ENCODE assay signal across 1 cellular context in the genomic region with DNA sequence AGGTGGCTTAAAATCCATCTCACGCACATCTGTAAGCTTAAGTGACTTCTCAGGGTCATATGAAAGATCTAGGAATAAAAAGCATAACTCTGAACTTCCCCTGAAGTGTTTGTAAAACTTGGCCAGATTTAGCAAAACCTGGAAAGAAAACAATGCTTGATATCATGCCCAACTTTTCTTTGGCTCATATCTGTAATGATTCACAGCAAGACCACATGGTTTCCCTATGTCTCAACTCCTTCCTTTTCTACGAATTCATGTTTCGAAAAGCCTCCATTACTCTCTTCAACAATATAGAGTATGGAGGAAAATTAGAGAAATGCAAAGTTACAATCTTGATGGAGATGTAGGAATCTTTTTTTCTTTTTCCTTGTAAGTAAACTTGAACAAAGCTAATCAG.
TF ChIP-seq lines count a peak whose summit lies in the region.

No MANE protein-coding gene starts in this region.

TF ChIP-seq in GM23338, 12 proteins besides CTCF, POLR2A, EP300 and RAD21 (continued from another document):
- TF ChIP-seq, protein P1, sequence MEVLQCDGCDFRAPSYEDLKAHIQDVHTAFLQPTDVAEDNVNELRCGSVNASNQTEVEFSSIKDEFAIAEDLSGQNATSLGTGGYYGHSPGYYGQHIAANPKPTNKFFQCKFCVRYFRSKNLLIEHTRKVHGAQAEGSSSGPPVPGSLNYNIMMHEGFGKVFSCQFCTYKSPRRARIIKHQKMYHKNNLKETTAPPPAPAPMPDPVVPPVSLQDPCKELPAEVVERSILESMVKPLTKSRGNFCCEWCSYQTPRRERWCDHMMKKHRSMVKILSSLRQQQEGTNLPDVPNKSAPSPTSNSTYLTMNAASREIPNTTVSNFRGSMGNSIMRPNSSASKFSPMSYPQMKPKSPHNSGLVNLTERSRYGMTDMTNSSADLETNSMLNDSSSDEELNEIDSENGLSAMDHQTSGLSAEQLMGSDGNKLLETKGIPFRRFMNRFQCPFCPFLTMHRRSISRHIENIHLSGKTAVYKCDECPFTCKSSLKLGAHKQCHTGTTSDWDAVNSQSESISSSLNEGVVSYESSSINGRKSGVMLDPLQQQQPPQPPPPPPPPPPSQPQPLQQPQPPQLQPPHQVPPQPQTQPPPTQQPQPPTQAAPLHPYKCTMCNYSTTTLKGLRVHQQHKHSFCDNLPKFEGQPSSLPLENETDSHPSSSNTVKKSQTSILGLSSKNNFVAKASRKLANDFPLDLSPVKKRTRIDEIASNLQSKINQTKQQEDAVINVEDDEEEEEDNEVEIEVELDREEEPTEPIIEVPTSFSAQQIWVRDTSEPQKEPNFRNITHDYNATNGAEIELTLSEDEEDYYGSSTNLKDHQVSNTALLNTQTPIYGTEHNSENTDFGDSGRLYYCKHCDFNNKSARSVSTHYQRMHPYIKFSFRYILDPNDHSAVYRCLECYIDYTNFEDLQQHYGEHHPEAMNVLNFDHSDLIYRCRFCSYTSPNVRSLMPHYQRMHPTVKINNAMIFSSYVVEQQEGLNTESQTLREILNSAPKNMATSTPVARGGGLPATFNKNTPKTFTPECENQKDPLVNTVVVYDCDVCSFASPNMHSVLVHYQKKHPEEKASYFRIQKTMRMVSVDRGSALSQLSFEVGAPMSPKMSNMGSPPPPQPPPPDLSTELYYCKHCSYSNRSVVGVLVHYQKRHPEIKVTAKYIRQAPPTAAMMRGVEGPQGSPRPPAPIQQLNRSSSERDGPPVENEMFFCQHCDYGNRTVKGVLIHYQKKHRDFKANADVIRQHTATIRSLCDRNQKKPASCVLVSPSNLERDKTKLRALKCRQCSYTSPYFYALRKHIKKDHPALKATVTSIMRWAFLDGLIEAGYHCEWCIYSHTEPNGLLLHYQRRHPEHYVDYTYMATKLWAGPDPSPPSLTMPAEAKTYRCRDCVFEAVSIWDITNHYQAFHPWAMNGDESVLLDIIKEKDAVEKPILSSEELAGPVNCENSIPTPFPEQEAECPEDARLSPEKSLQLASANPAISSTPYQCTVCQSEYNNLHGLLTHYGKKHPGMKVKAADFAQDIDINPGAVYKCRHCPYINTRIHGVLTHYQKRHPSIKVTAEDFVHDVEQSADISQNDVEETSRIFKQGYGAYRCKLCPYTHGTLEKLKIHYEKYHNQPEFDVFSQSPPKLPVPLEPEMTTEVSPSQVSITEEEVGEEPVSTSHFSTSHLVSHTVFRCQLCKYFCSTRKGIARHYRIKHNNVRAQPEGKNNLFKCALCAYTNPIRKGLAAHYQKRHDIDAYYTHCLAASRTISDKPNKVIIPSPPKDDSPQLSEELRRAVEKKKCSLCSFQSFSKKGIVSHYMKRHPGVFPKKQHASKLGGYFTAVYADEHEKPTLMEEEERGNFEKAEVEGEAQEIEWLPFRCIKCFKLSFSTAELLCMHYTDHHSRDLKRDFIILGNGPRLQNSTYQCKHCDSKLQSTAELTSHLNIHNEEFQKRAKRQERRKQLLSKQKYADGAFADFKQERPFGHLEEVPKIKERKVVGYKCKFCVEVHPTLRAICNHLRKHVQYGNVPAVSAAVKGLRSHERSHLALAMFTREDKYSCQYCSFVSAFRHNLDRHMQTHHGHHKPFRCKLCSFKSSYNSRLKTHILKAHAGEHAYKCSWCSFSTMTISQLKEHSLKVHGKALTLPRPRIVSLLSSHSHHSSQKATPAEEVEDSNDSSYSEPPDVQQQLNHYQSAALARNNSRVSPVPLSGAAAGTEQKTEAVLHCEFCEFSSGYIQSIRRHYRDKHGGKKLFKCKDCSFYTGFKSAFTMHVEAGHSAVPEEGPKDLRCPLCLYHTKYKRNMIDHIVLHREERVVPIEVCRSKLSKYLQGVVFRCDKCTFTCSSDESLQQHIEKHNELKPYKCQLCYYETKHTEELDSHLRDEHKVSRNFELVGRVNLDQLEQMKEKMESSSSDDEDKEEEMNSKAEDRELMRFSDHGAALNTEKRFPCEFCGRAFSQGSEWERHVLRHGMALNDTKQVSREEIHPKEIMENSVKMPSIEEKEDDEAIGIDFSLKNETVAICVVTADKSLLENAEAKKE (CRISPR knock-in tag; IDR thresholded peaks at IDR 0.05), result no peak
- TF ChIP-seq EZH2phosphoT487 (IDR thresholded peaks at IDR 0.05; ENCODE audit: unreplicated experiment), result no peak
- no peak for TF ChIP-seq POLR2AphosphoS5 (IDR thresholded peaks at IDR 0.05; ENCODE audit: low read depth)
- no peak for TF ChIP-seq STAT1 (IDR thresholded peaks at IDR 0.05; ENCODE audit: unreplicated experiment)
- no peak for TF ChIP-seq JUNB (IDR thresholded peaks at IDR 0.05; ENCODE audit: unreplicated experiment)
- TF ChIP-seq ZNF114 (CRISPR knock-in tag; IDR thresholded peaks at IDR 0.05), result no peak
- TF ChIP-seq EZH2 (IDR thresholded peaks at IDR 0.05; ENCODE audit: low read depth, unreplicated experiment), result no peak
- TF ChIP-seq CREB1 (CRISPR knock-in tag; IDR thresholded peaks at IDR 0.05; ENCODE audit: low read depth), result no peak
- TF ChIP-seq, protein P2, sequence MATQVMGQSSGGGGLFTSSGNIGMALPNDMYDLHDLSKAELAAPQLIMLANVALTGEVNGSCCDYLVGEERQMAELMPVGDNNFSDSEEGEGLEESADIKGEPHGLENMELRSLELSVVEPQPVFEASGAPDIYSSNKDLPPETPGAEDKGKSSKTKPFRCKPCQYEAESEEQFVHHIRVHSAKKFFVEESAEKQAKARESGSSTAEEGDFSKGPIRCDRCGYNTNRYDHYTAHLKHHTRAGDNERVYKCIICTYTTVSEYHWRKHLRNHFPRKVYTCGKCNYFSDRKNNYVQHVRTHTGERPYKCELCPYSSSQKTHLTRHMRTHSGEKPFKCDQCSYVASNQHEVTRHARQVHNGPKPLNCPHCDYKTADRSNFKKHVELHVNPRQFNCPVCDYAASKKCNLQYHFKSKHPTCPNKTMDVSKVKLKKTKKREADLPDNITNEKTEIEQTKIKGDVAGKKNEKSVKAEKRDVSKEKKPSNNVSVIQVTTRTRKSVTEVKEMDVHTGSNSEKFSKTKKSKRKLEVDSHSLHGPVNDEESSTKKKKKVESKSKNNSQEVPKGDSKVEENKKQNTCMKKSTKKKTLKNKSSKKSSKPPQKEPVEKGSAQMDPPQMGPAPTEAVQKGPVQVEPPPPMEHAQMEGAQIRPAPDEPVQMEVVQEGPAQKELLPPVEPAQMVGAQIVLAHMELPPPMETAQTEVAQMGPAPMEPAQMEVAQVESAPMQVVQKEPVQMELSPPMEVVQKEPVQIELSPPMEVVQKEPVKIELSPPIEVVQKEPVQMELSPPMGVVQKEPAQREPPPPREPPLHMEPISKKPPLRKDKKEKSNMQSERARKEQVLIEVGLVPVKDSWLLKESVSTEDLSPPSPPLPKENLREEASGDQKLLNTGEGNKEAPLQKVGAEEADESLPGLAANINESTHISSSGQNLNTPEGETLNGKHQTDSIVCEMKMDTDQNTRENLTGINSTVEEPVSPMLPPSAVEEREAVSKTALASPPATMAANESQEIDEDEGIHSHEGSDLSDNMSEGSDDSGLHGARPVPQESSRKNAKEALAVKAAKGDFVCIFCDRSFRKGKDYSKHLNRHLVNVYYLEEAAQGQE (IDR thresholded peaks at IDR 0.05; ENCODE audit: unreplicated experiment), result no peak
- no peak for TF ChIP-seq ZNF331 (CRISPR knock-in tag; IDR thresholded peaks at IDR 0.05; ENCODE audit: low read depth)
